ENCODE assay signal across 14 cellular contexts in the genomic region with DNA sequence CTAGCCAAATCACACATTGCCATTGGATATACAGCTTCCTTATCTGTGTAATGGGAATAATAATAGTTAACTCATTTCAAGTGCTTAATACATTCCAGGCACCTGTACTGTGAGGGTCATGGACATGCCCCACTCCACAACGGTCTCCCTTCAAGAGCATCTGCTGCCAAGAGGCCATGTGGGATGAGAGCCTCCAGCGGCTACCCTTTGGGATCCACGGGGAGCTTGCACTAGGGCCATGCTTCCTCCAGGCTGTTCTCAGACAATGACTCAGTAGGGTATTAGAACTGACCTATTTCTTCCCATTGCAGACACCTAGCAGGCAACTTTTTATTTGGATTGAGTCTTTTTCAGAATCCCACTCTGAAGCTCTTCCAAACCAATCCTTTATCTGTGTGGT.
A peak's percentile ranks its signal among the peaks of the same experiment; 100 is the strongest.
DNase-seq lines count a peak whose midpoint lies in the region; ATAC-seq and TF ChIP-seq lines count a peak whose summit lies in the region.
"Had no signal": no experiment of that assay in that cellular context is flagged by ENCODE, and none has a peak within 500 bp of the region (broad histone marks: within the 10 kb centered on the region; RNA-seq: fewer than 3 reads in every experiment).

No MANE protein-coding gene starts in this region.

- in situ Hi-C loops in GM23248 (cut with MboI): no loop called here
- in situ Hi-C loops in IMR-90 (cut with MboI; ENCODE audit: low sequenced_read_pairs): no loop called here

- H3K4me3 ChIP-seq in GM23248: no peak overlapping the region
- no peak overlapping the region for H3K4me3 ChIP-seq in IMR-90 (ENCODE audit: insufficient read depth, low read depth, low read length)
- H3K4me3 ChIP-seq in fibroblast of mammary gland (ENCODE audit: control insufficient read depth, low read depth, low read length): no peak overlapping the region
- H3K4me3 ChIP-seq in neural progenitor cell: no peak overlapping the region
- H3K4me3 ChIP-seq: HAP-1 had no signal

- 0 out of 2 replicates have a peak overlapping the region, but pooled peaks have one; percentile 24 for H3K14ac ChIP-seq in IMR-90 (replicated peaks; ENCODE audit: low read depth, low read length)

- H3K9ac ChIP-seq in GM23248 (no peak overlapping the region), IMR-90 (ENCODE audit: low read depth, low read length) (no peak overlapping the region), neural progenitor cell (no peak overlapping the region)

- no peaks in the 10 kb centered on the region for H3K79me1 ChIP-seq in IMR-90 (ENCODE audit: low read depth in 1 of 2, low read length in 2 of 2)

- no peak overlapping the region for H2BK5ac ChIP-seq in IMR-90 (ENCODE audit: low read depth, low read length, poor library complexity, severe bottlenecking)

- peak overlapping the region; percentile 42; the same call in 1 of the 2 replicates for H2BK20ac ChIP-seq in IMR-90 (ENCODE audit: low read depth, low read length)

- H3K4me1 ChIP-seq in GM23248 (ENCODE audit: insufficient read depth) (peaks cover 43% of the 10 kb centered on the region), IMR-90 (ENCODE audit: control insufficient read depth, insufficient read depth, low read length) (peaks cover 12% of the 10 kb centered on the region), neural progenitor cell (peaks cover 36% of the 10 kb centered on the region)

- H3K4me3 Mint-ChIP-seq in neural progenitor cell: no peak overlapping the region
- H3K4me3 Mint-ChIP-seq in activated naive CD8-positive, alpha-beta T cell treated with anti-CD3 and anti-CD28 coated beads, Interleukin-2, amount 50 U/mL, for 24 hours: no peak overlapping the region
- H3K4me3 Mint-ChIP-seq: CD4-positive, alpha-beta memory T cell had no signal

- H3K36me3 ChIP-seq in GM23248 (ENCODE audit: low read depth) (no peaks in the 10 kb centered on the region), IMR-90 (ENCODE audit: control insufficient read depth, insufficient read depth, low read length) (no peaks in the 10 kb centered on the region), neural progenitor cell (no peaks in the 10 kb centered on the region)
- H3K36me3 ChIP-seq: HAP-1 had no signal

- ATAC-seq in IMR-90 (ENCODE audit: low read depth) (no peak), HG03196 (IDR thresholded peaks at IDR 0.05; ENCODE audit: unreplicated experiment) (no peak), HG03139 (IDR thresholded peaks at IDR 0.05; ENCODE audit: unreplicated experiment) (no peak)
- no peak for ATAC-seq in activated naive CD8-positive, alpha-beta T cell treated with anti-CD3 and anti-CD28 coated beads, Interleukin-2, amount 50 U/mL, for 24 hours
- ATAC-seq: Panc1 had no signal

- H3K79me2 ChIP-seq in GM23248 (ENCODE audit: insufficient read depth) (no peaks in the 10 kb centered on the region), neural progenitor cell (ENCODE audit: low read depth) (no peaks in the 10 kb centered on the region)

- no peak for TF ChIP-seq POLR2A in IMR-90 (IDR thresholded peaks at IDR 0.05; ENCODE audit: low read depth, low read length)

- BruUV-seq in IMR-90 (replicated peaks; lab: Mats Ljungman, UMichigan): no TSS peak

- intact Hi-C loops in IMR-90 (cut with micrococcal nuclease): loop anchor here (5.0 kb wide), 1 partner anchor 209 kb away; no protein-coding TSS in a partner anchor

- peaks cover 35% of the 10 kb centered on the region for H3K4me1 Mint-ChIP-seq in neural progenitor cell
- H3K4me1 Mint-ChIP-seq in activated naive CD8-positive, alpha-beta T cell treated with anti-CD3 and anti-CD28 coated beads, Interleukin-2, amount 50 U/mL, for 24 hours: no peaks in the 10 kb centered on the region
- H3K4me1 Mint-ChIP-seq: CD4-positive, alpha-beta memory T cell had no signal

- no peak overlapping the region; the same call in 1 of the 2 replicates for H4K91ac ChIP-seq in IMR-90 (ENCODE audit: insufficient read depth, low read depth, low read length)

- H4K5ac ChIP-seq in IMR-90 (ENCODE audit: low read depth, low read length): no peak overlapping the region

- TF ChIP-seq CTCF in IMR-90 (conservative IDR thresholded peaks at IDR 0.05; ENCODE audit: low read depth, low read length) (no peak), fibroblast of mammary gland (conservative IDR thresholded peaks at IDR 0.05; ENCODE audit: control insufficient read depth, insufficient read depth, low read depth, low read length) (no peak), neural progenitor cell (IDR thresholded peaks at IDR 0.05) (no peak)

- H2BK15ac ChIP-seq in IMR-90 (ENCODE audit: low read depth, low read length): no peak overlapping the region

- no peak overlapping the region; the same call in 1 of the 2 replicates for H2AK5ac ChIP-seq in IMR-90 (ENCODE audit: low read depth, low read length)

- no peaks in the 10 kb centered on the region for H4K20me1 ChIP-seq in GM23248 (ENCODE audit: insufficient read depth)
- no peaks in the 10 kb centered on the region; the same call in 1 of the 2 replicates for H4K20me1 ChIP-seq in IMR-90 (ENCODE audit: insufficient read depth, low read length)
- H4K20me1 ChIP-seq in neural progenitor cell (ENCODE audit: low read depth): no peaks in the 10 kb centered on the region

- H3K9me3 ChIP-seq in GM23248 (ENCODE audit: low read depth) (no peaks in the 10 kb centered on the region), IMR-90 (ENCODE audit: control insufficient read depth, insufficient read depth, low read length) (no peaks in the 10 kb centered on the region), neural progenitor cell (ENCODE audit: low read depth) (no peaks in the 10 kb centered on the region)
- H3K9me3 ChIP-seq: HAP-1 had no signal

- TF ChIP-seq RAD21 in IMR-90 (IDR thresholded peaks at IDR 0.05; ENCODE audit: low read length): no peak

- peak overlapping the region; percentile 54 for H2BK120ac ChIP-seq in IMR-90 (ENCODE audit: low read depth, low read length)

- H2AK9ac ChIP-seq in IMR-90 (replicated peaks; ENCODE audit: low read depth, low read length, poor library complexity): no peak overlapping the region

- peaks cover 4% of the 10 kb centered on the region for H3K9me1 ChIP-seq in IMR-90 (ENCODE audit: insufficient read depth, low read length)

- H3K27me3 ChIP-seq in GM23248 (replicated peaks; ENCODE audit: insufficient read depth) (no peaks in the 10 kb centered on the region), IMR-90 (ENCODE audit: control insufficient read depth, insufficient read depth, low read length) (no peaks in the 10 kb centered on the region), neural progenitor cell (no peaks in the 10 kb centered on the region)

- H3K56ac ChIP-seq in IMR-90 (ENCODE audit: extremely low read depth, insufficient read depth, low read length): no peak overlapping the region

- DNase-seq in GM23248: peak; percentile 10
- DNase-seq in IMR-90: no peak
- DNase-seq in fibroblast of mammary gland (ENCODE audit: low read depth): peak; percentile 3
- peak; percentile 18 for DNase-seq in neural progenitor cell (ENCODE audit: low spot score)
- DNase-seq in activated naive CD8-positive, alpha-beta T cell treated with anti-CD3 and anti-CD28 coated beads, Interleukin-2, amount 50 U/mL, for 24 hours: no peak
- DNase-seq: CD4-positive, alpha-beta memory T cell; KBM-7; NCI-H1436 treated with DMSO at 0.1 percent for 48 hours; NCI-H2029 treated with DMSO at 0.1 percent for 48 hours; NCI-H510A had no signal

- H3K4me2 ChIP-seq in GM23248 (ENCODE audit: unreplicated experiment) (peak overlapping the region; percentile 10), IMR-90 (ENCODE audit: low read depth, low read length) (no peak overlapping the region), neural progenitor cell (peak overlapping the region; percentile 6)

- H3K9me3 Mint-ChIP-seq in neural progenitor cell: no peaks in the 10 kb centered on the region
- H3K9me3 Mint-ChIP-seq in activated naive CD8-positive, alpha-beta T cell treated with anti-CD3 and anti-CD28 coated beads, Interleukin-2, amount 50 U/mL, for 24 hours: no peaks in the 10 kb centered on the region

- CTCF ChIA-PET in IMR-90 (lab: Yijun Ruan, JAX): interaction anchor here (0.9 kb wide), 1 partner anchor 9 kb away, joined by 3 read pairs; no protein-coding TSS in a partner anchor

- dilution Hi-C loops in IMR-90 (cut with HindIII; ENCODE audit: low sequenced_read_pairs, unreplicated experiment): no loop called here

- H3K23ac ChIP-seq in IMR-90 (ENCODE audit: low read depth, low read length): no peak overlapping the region

- 0 out of 4 replicates have a peak overlapping the region, but pooled peaks of 1 of the 2 experiments have one; percentile 17 for H4K8ac ChIP-seq in IMR-90 (ENCODE audit: low read depth in 2 of 2, low read length in 2 of 2)

- no peaks in the 10 kb centered on the region for H3K27me3 Mint-ChIP-seq in neural progenitor cell (ENCODE audit: insufficient read depth, low read depth)
- H3K27me3 Mint-ChIP-seq in activated naive CD8-positive, alpha-beta T cell treated with anti-CD3 and anti-CD28 coated beads, Interleukin-2, amount 50 U/mL, for 24 hours: no peaks in the 10 kb centered on the region
- H3K27me3 Mint-ChIP-seq: CD4-positive, alpha-beta memory T cell had no signal

- POLR2A ChIA-PET in IMR-90 (lab: Charles Lee; ENCODE audit: unreplicated experiment): no interaction called here

- no peak overlapping the region for H2AFZ ChIP-seq in GM23248
- no peak overlapping the region for H2AFZ ChIP-seq in IMR-90 (replicated peaks; ENCODE audit: low read length, poor library complexity)
- no peak overlapping the region for H2AFZ ChIP-seq in neural progenitor cell (replicated peaks)

- H3K27ac ChIP-seq in GM23248 (no peak overlapping the region), IMR-90 (ENCODE audit: insufficient read depth, low read length) (no peak overlapping the region), neural progenitor cell (no peak overlapping the region)

- H3K9me2 ChIP-seq in GM23248 (ENCODE audit: insufficient read depth): no peaks in the 10 kb centered on the region

- H3K18ac ChIP-seq in IMR-90 (ENCODE audit: low read depth, low read length): peak overlapping the region; percentile 38; the same call in 1 of the 2 replicates

- H3K27ac Mint-ChIP-seq in neural progenitor cell: no peak overlapping the region
- no peak overlapping the region for H3K27ac Mint-ChIP-seq in activated naive CD8-positive, alpha-beta T cell treated with anti-CD3 and anti-CD28 coated beads, Interleukin-2, amount 50 U/mL, for 24 hours
- H3K27ac Mint-ChIP-seq: CD4-positive, alpha-beta memory T cell had no signal

- H3K4ac ChIP-seq in IMR-90 (ENCODE audit: low read depth, low read length): 0 out of 2 replicates have a peak overlapping the region, but pooled peaks have one; percentile 35

- H3F3A ChIP-seq in GM23248 (ENCODE audit: insufficient read depth) (no peaks in the 10 kb centered on the region), neural progenitor cell (ENCODE audit: low read depth) (peaks cover 29% of the 10 kb centered on the region)

- no peaks in the 10 kb centered on the region for H3K36me3 Mint-ChIP-seq in neural progenitor cell
- no peaks in the 10 kb centered on the region for H3K36me3 Mint-ChIP-seq in activated naive CD8-positive, alpha-beta T cell treated with anti-CD3 and anti-CD28 coated beads, Interleukin-2, amount 50 U/mL, for 24 hours (ENCODE audit: low read depth)
- H3K36me3 Mint-ChIP-seq: CD4-positive, alpha-beta memory T cell had no signal

- 83 to 85% methylated on average over 3 of the region's 3 CpGs for WGBS in GM23248 (ENCODE audit: low coverage in 1 of 2, low lambda C conversion rate in 2 of 2, missing lambda C conversion rate in 2 of 2), 2 experiments
- WGBS in IMR-90 (ENCODE audit: extremely low coverage in 2 of 2, insufficient read length in 1 of 2), 2 experiments: no CpG with 5 or more reads among the region's 3 CpGs

Comparison
In these comparisons a context has a peak if more than half of its experiments do, and no peak if none do; other contexts are left out.
1. DNase-seq: peak in GM23248 (single experiment), fibroblast of mammary gland (single experiment) and neural progenitor cell (single experiment); none in IMR-90 (single experiment) and activated naive CD8-positive, alpha-beta T cell treated with anti-CD3 and anti-CD28 coated beads, Interleukin-2, amount 50 U/mL, for 24 hours (single experiment).